27 cellular contexts compared by ENCODE assay signal in the genomic region with DNA sequence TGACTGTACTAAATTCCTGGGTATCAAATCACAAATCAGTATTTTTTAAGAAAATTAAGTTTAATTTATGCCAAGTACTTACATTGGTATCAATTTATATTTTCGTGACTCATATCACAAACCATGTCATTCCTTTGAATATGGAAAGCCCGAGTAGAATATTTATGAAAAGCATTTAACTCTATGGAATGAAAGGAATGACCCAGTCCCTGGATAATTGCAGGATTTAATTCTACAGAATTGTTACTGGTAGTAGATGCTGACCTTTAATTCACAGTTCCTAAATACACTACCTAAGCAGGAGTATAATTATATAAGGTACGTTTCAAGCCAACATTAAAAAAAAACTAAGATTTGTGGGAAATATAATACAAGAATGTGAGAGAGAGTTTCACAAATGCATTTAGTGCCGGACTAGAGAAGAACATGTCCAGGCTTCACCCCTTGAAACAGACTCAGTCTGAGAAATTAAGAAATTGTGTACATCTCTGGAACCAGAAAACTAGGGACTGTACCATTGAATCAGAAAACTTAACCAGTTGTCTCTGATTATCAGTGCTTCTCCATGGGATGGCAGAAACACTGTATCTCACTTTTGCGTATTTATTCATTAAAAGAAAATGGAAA. TPM values are rescaled to one million over a fixed set of nuclear protein-coding genes. Genes with fewer than 3 reads are reported as not detected.
A peak's percentile ranks its signal among the peaks of the same experiment; 100 is the strongest.
DNase-seq lines count a peak whose midpoint lies in the region; ATAC-seq, FAIRE-seq and TF ChIP-seq lines count a peak whose summit lies in the region.
"Had no signal": no experiment of that assay in that cellular context is flagged by ENCODE, and none has a peak within 500 bp of the region (broad histone marks: within the 10 kb centered on the region; RNA-seq: fewer than 3 reads in every experiment).

No MANE protein-coding gene starts in this region.

- DNase-seq in SK-N-SH (no peak), astrocyte (ENCODE audit: low read depth) (no peak), epithelial cell of prostate (ENCODE audit: low read depth, low spot score) (no peak), retinal pigment epithelial cell (ENCODE audit: low read depth) (peak; percentile 60), GM19238 (ENCODE audit: insufficient read length, low spot score) (no peak), GM23338 (ENCODE audit: low spot score) (no peak), Right ventricle myocardium inferior (ENCODE audit: missing footprints) (no peak), MM.1S (no peak)
- DNase-seq: AML-193; Caco-2; CD4-positive, alpha-beta T cell; GOT3; HCEC 1CT; NCI-H1105 treated with DMSO at 0.1 percent for 48 hours; NCI-H146; NCI-H1930; NCI-H446 treated with DMSO at 0.1 percent for 48 hours; NCI-H526; PC-9; SHP77 had no signal

- H3K27ac Mint-ChIP-seq in astrocyte (ENCODE audit: unreplicated experiment) (peak overlapping the region; percentile 85), GM23338 (no peak overlapping the region)
- H3K27ac Mint-ChIP-seq: CD4-positive, alpha-beta T cell; IgD-negative memory B cell had no signal

- WGBS in SK-N-SH (ENCODE audit: low lambda C conversion rate) = 14% methylated on average over 5 of the region's 5 CpGs

- H3K9me3 ChIP-seq in SK-N-SH (no peaks in the 10 kb centered on the region), astrocyte (ENCODE audit: insufficient read depth, low read depth, low read length) (no peaks in the 10 kb centered on the region), MM.1S (replicated peaks; ENCODE audit: insufficient read depth, low read length) (no peaks in the 10 kb centered on the region)
- H3K9me3 ChIP-seq: A549; BLaER1 treated with 17β-estradiol and CSF1 and Interleukin-3, amounts not matched to agents 10 nM and 100 nM; Caco-2 had no signal

- H3K36me3 ChIP-seq in SK-N-SH (replicated peaks in 1 of 2; ENCODE audit: control insufficient read depth in 1 of 2, insufficient read depth in 2 of 2, low read length in 1 of 2) (no peaks in the 10 kb centered on the region), astrocyte (ENCODE audit: insufficient read depth, low read length) (no peaks in the 10 kb centered on the region), GM23338 (ENCODE audit: insufficient read depth) (no peaks in the 10 kb centered on the region), MM.1S (replicated peaks; ENCODE audit: insufficient read depth, low read length) (no peaks in the 10 kb centered on the region)
- H3K36me3 ChIP-seq: BLaER1 treated with 17β-estradiol and CSF1 and Interleukin-3, amounts not matched to agents 10 nM and 100 nM had no signal

- H3K9me2 ChIP-seq in SK-N-SH (no peaks in the 10 kb centered on the region), GM23338 (ENCODE audit: insufficient read depth) (no peaks in the 10 kb centered on the region), MM.1S (replicated peaks; ENCODE audit: insufficient read depth, low read length) (no peaks in the 10 kb centered on the region)

- H3K4me2 ChIP-seq in SK-N-SH = peak overlapping the region; percentile 11; the same call in 1 of the 2 replicates
- H3K4me2 ChIP-seq in astrocyte (ENCODE audit: low read length) = no peak overlapping the region
- H3K4me2 ChIP-seq in GM23338 = no peak overlapping the region
- no peak overlapping the region for H3K4me2 ChIP-seq in MM.1S (ENCODE audit: low read depth, low read length)
- H3K4me2 ChIP-seq: A549; BLaER1 treated with 17β-estradiol and CSF1 and Interleukin-3, amounts not matched to agents 10 nM and 100 nM; KMS-11; PC-9 had no signal

- H3K9ac ChIP-seq in SK-N-SH (no peak overlapping the region), astrocyte (ENCODE audit: low read length) (no peak overlapping the region), MM.1S (ENCODE audit: low read length) (no peak overlapping the region)
- H3K9ac ChIP-seq: BLaER1 treated with 17β-estradiol and CSF1 and Interleukin-3, amounts not matched to agents 10 nM and 100 nM; KMS-11 had no signal

- POLR2A ChIA-PET in SK-N-SH (lab: Yijun Ruan, JAX) = no interaction called here

- peaks cover 4% of the 10 kb centered on the region for H3F3A ChIP-seq in SK-N-SH (replicated peaks; ENCODE audit: insufficient read depth)
- H3F3A ChIP-seq in GM23338 (replicated peaks; ENCODE audit: low read depth) = no peaks in the 10 kb centered on the region
- H3F3A ChIP-seq in MM.1S (ENCODE audit: insufficient read depth, low read length) = no peaks in the 10 kb centered on the region

- H3K9me3 Mint-ChIP-seq in astrocyte (ENCODE audit: unreplicated experiment) (no peaks in the 10 kb centered on the region), GM23338 (no peaks in the 10 kb centered on the region)

- TF ChIP-seq EP300 in SK-N-SH (IDR thresholded peaks at IDR 0.05; ENCODE audit: borderline replicate concordance in 1 of 2, low read depth in 1 of 2, low read length in 1 of 2) = no peak

- H2AFZ ChIP-seq in SK-N-SH (ENCODE audit: low read depth) = 0 out of 2 replicates have a peak overlapping the region, but pooled peaks have one; percentile 39
- no peak overlapping the region for H2AFZ ChIP-seq in astrocyte (ENCODE audit: low read depth, low read length)
- no peak overlapping the region for H2AFZ ChIP-seq in GM23338
- no peak overlapping the region for H2AFZ ChIP-seq in MM.1S (ENCODE audit: low read length)
- H2AFZ ChIP-seq: PC-9 had no signal

- H3K4me1 ChIP-seq in SK-N-SH (ENCODE audit: control insufficient read depth in 1 of 2, insufficient read depth in 2 of 2, low read depth in 1 of 2, low read length in 1 of 2) = no peaks in the 10 kb centered on the region
- H3K4me1 ChIP-seq in astrocyte (ENCODE audit: insufficient read depth, low read length) = no peaks in the 10 kb centered on the region
- no peaks in the 10 kb centered on the region for H3K4me1 ChIP-seq in GM23338 (ENCODE audit: insufficient read depth)
- no peaks in the 10 kb centered on the region for H3K4me1 ChIP-seq in MM.1S (ENCODE audit: low read length)
- H3K4me1 ChIP-seq: A549; BLaER1 treated with 17β-estradiol and CSF1 and Interleukin-3, amounts not matched to agents 10 nM and 100 nM; Caco-2 had no signal

- CTCF ChIA-PET in SK-N-SH (lab: Yijun Ruan, JAX) = no interaction called here

- intact Hi-C loops in Right ventricle myocardium inferior (cut with DNase I) = no loop called here

- H3K27me3 Mint-ChIP-seq in astrocyte (ENCODE audit: low read depth, unreplicated experiment) (no peaks in the 10 kb centered on the region), GM23338 (ENCODE audit: insufficient read depth, low read depth, poor library complexity) (peaks cover 2% of the 10 kb centered on the region)
- H3K27me3 Mint-ChIP-seq: CD4-positive, alpha-beta T cell; IgD-negative memory B cell had no signal

- H3K4me3 ChIP-seq in SK-N-SH (ENCODE audit: low read depth in 2 of 2, low read length in 1 of 2) (no peak overlapping the region), astrocyte (ENCODE audit: insufficient read depth, low read depth, low read length) (no peak overlapping the region), retinal pigment epithelial cell (ENCODE audit: low read length) (no peak overlapping the region), GM23338 (no peak overlapping the region), MM.1S (ENCODE audit: low read length) (no peak overlapping the region)
- H3K4me3 ChIP-seq: A549; BLaER1 treated with 17β-estradiol and CSF1 and Interleukin-3, amounts not matched to agents 10 nM and 100 nM; PC-9 had no signal

- no peaks in the 10 kb centered on the region for H3K27me3 ChIP-seq in SK-N-SH (ENCODE audit: insufficient read depth)
- no peaks in the 10 kb centered on the region for H3K27me3 ChIP-seq in astrocyte (ENCODE audit: insufficient read depth, low read length)
- H3K27me3 ChIP-seq in GM23338 (ENCODE audit: insufficient read depth) = no peaks in the 10 kb centered on the region
- H3K27me3 ChIP-seq in MM.1S (replicated peaks; ENCODE audit: insufficient read depth, low read length) = no peaks in the 10 kb centered on the region
- H3K27me3 ChIP-seq: BLaER1 treated with 17β-estradiol and CSF1 and Interleukin-3, amounts not matched to agents 10 nM and 100 nM had no signal

- H3K4me1 Mint-ChIP-seq in astrocyte (ENCODE audit: low read depth, unreplicated experiment) (peaks cover 13% of the 10 kb centered on the region), GM23338 (peaks cover 4% of the 10 kb centered on the region; the same call in 1 of the 3 replicates)
- H3K4me1 Mint-ChIP-seq: IgD-negative memory B cell had no signal

- FAIRE-seq in astrocyte (lab: Jason Lieb, UNC) = no peak
- FAIRE-seq: A549, G401.6 had no signal

- no peaks in the 10 kb centered on the region for H4K20me1 ChIP-seq in SK-N-SH (ENCODE audit: insufficient read depth)
- no peaks in the 10 kb centered on the region for H4K20me1 ChIP-seq in astrocyte (ENCODE audit: insufficient read depth, low read length)
- H4K20me1 ChIP-seq in GM23338 (replicated peaks; ENCODE audit: insufficient read depth) = no peaks in the 10 kb centered on the region
- no peaks in the 10 kb centered on the region for H4K20me1 ChIP-seq in MM.1S (ENCODE audit: insufficient read depth, low read length)
- H4K20me1 ChIP-seq: BLaER1 treated with 17β-estradiol and CSF1 and Interleukin-3, amounts not matched to agents 10 nM and 100 nM had no signal

- peak overlapping the region in 1 of 2 experiments; percentile 55; a peak in 1 of 4 replicates for H3K27ac ChIP-seq in SK-N-SH (ENCODE audit: low read depth in 2 of 2, low read length in 1 of 2)
- H3K27ac ChIP-seq in astrocyte (ENCODE audit: low read depth, low read length) = no peak overlapping the region
- peak overlapping the region; percentile 58 for H3K27ac ChIP-seq in epithelial cell of prostate
- H3K27ac ChIP-seq in GM23338 (ENCODE audit: low read depth) = no peak overlapping the region
- no peak overlapping the region for H3K27ac ChIP-seq in MM.1S (ENCODE audit: low read length)
- H3K27ac ChIP-seq: A549; BLaER1 treated with 17β-estradiol and CSF1 and Interleukin-3, amounts not matched to agents 10 nM and 100 nM; HL-60; KMS-11; PC-9 had no signal

- H3K79me2 ChIP-seq in SK-N-SH (ENCODE audit: insufficient read depth) (no peaks in the 10 kb centered on the region), astrocyte (ENCODE audit: insufficient read depth, low read length) (no peaks in the 10 kb centered on the region), GM23338 (replicated peaks; ENCODE audit: insufficient read depth) (no peaks in the 10 kb centered on the region), MM.1S (ENCODE audit: low read length) (no peaks in the 10 kb centered on the region)

- no peak overlapping the region for H3K4me3 Mint-ChIP-seq in astrocyte (ENCODE audit: unreplicated experiment)
- H3K4me3 Mint-ChIP-seq in GM23338 = no peak overlapping the region
- H3K4me3 Mint-ChIP-seq: CD4-positive, alpha-beta T cell; IgD-negative memory B cell had no signal

- ATAC-seq in GM23338 = no peak
- ATAC-seq in Right ventricle myocardium inferior = no peak
- ATAC-seq: A549 had no signal

- H3K36me3 Mint-ChIP-seq in astrocyte (ENCODE audit: low read depth, unreplicated experiment) = no peaks in the 10 kb centered on the region
- no peaks in the 10 kb centered on the region for H3K36me3 Mint-ChIP-seq in GM23338 (ENCODE audit: low read depth)
- H3K36me3 Mint-ChIP-seq: IgD-negative memory B cell had no signal

- TF ChIP-seq CTCF in SK-N-SH (IDR thresholded peaks at IDR 0.05) (no peak), astrocyte (IDR thresholded peaks at IDR 0.05; ENCODE audit: insufficient read depth, low read depth, low read length) (no peak), retinal pigment epithelial cell (conservative IDR thresholded peaks at IDR 0.05; ENCODE audit: low read depth, low read length) (no peak), GM23338 (conservative IDR thresholded peaks at IDR 0.05; ENCODE audit: low read depth in 2 of 2) (no peak), MM.1S (IDR thresholded peaks at IDR 0.05; ENCODE audit: low read length) (no peak)

- TF ChIP-seq RAD21 in SK-N-SH (IDR thresholded peaks at IDR 0.05; ENCODE audit: low read length) = no peak

RNA-seq across cellular contexts. Expression of a gene that starts 28.5 kb away (rescaled TPM):
- not detected in 2 replicates for polyA plus RNA-seq in SK-N-SH (2012; rRNA removed)
- polyA plus RNA-seq in SK-N-SH (2012; cell fraction: cytosol; rRNA removed) = 0.13 and 0.17 TPM in 2 replicates
- not detected in 2 replicates for polyA plus RNA-seq in SK-N-SH (2012; cell fraction: nucleus; rRNA removed)
- total RNA-seq in astrocyte = not detected in 2 replicates
- 2.0 and 3.7 TPM in 2 replicates for total RNA-seq in GM23338 (2014; rRNA removed; shearing (Covaris generic))
- 1.3 and 1.5 TPM in 2 replicates for polyA plus RNA-seq in GM23338 (2016; fragmentation: Nextera tagmentation; extraction: Ambion mirVana)
- not detected for total RNA-seq in Right ventricle myocardium inferior
- total RNA-seq: Caco-2; CD4-positive, alpha-beta T cell; PC-9; RPMI7951 had no signal
- polyA plus RNA-seq: IgD-negative memory B cell had no signal
